ENCODE assay signal across 9 cellular contexts in the genomic region with DNA sequence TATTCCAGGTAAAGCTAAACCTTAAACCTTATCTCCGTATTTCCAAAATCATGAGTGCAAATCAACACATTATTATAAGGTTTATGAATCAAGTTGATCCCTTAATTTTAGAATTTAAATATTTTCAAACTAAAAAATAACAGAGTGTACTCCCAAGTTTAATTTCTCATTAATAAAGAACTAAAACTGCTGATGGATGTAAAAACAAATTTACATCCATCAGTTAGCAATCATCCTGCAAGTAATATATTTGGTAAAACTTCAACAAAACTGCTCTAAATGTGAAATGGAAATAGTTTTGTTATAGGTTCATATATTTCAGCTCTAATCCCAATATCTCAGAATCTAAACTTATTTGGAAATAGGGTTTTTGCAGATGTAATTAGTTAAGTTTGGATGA.
"Had no signal": no experiment of that assay in that cellular context is flagged by ENCODE, and none has a peak within 500 bp of the region (broad histone marks: within the 10 kb centered on the region; RNA-seq: fewer than 3 reads in every experiment).

No MANE protein-coding gene starts in this region.

- H3K9me3 Mint-ChIP-seq: GM23338, IgD-negative memory B cell had no signal

- H3K27ac Mint-ChIP-seq: GM23338, HFFc6, IgD-negative memory B cell had no signal

- H3K4me2 ChIP-seq: GM23338 had no signal

- DNase-seq: HFFc6, KG1 had no signal

- H3K4me1 ChIP-seq: HAP-1 had no signal

- ATAC-seq: GM23338, HCT116 had no signal

- H3K4me3 Mint-ChIP-seq: GM23338, HFFc6, IgD-negative memory B cell had no signal

- H3K36me3 Mint-ChIP-seq: IgD-negative memory B cell had no signal

- H3K4me3 ChIP-seq: GM23338, HAP-1 had no signal

- H3K9me3 ChIP-seq: HAP-1 had no signal

- H2AFZ ChIP-seq: GM23338 had no signal

- H3K27ac ChIP-seq: HL-60 had no signal

- H3K36me3 ChIP-seq: HAP-1 had no signal

- FAIRE-seq: H1, H54 had no signal
